Comparison of ENCODE assay signal across 33 cellular contexts in the genomic region with DNA sequence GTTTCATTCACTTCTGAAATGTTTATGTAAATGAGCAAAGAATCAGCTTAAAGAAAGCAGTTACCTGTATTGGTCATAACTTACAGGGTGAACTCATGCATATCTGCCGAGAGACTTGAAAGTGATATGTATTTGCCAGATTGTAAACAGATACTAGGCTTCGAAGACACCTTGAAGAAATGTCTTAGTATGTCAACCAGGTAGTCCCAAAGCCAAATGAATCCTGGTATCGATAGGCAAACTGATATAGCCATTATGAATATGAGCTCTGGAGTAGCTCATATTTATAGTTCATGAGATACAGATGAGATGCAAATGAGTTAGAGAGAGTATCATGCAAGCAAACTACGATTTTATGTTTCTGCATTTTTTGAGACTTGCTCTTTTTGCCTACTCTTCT. TPM values are rescaled to one million over a fixed set of nuclear protein-coding genes. Genes with fewer than 3 reads are reported as not detected.
"Had no signal": no experiment of that assay in that cellular context is flagged by ENCODE, and none has a peak within 500 bp of the region (broad histone marks: within the 10 kb centered on the region; RNA-seq: fewer than 3 reads in every experiment).

No MANE protein-coding gene starts in this region.

- H3K36me3 Mint-ChIP-seq: naive B cell; natural killer cell; stimulated activated naive B cell treated with anti-CD40 and anti-IgM and Interleukin-4, amounts not matched to agents 10 μg/mL and 1 μg/mL and 100 μg/mL, for 72 hours had no signal

- ATAC-seq: left colon; left lung; lower lobe of right lung; natural killer cell; right cardiac atrium; sciatic nerve; stimulated activated naive B cell treated with anti-CD40 and anti-IgM and Interleukin-4, amounts not matched to agents 10 μg/mL and 1 μg/mL and 100 μg/mL, for 72 hours; stimulated activated naive CD8-positive, alpha-beta T cell treated with anti-CD3 and anti-CD28 coated beads, Interleukin-15, Interleukin-2, amounts not matched to agents 100 U/mL and 50 U/mL, for 24 hours; upper lobe of right lung had no signal

- H3K27me3 ChIP-seq: left lung, neural progenitor cell, testis, thyroid gland, upper lobe of right lung had no signal

- H3K36me3 ChIP-seq: left lung, lower lobe of right lung, neural progenitor cell, neutrophil, stomach, thyroid gland, upper lobe of right lung had no signal

- H3K4me1 ChIP-seq: left lung, lower lobe of right lung, neural progenitor cell, stomach, testis, thyroid gland, upper lobe of right lung had no signal

- H3K4me2 ChIP-seq: neural progenitor cell had no signal

- H3K9me3 ChIP-seq: left lung, lower lobe of right lung, neutrophil, stomach, testis, thyroid gland, upper lobe of right lung had no signal

- DNase-seq: hippocampal formation; kidney; left colon; left lung; lower lobe of right lung; mammary epithelial cell; mesendoderm; naive B cell; natural killer cell; nephron progenitor cell; occipital lobe; retina; right cardiac atrium; stimulated activated CD4-positive, alpha-beta T cell treated with anti-CD3 and anti-CD28 coated beads, Interleukin-12 subunit alpha, Interleukin-12 subunit beta, amount 100 ng/mL, for 4 hours; stimulated activated CD4-positive, alpha-beta T cell treated with anti-CD3 and anti-CD28 coated beads, Interleukin-15, amount 100 ng/mL, for 24 hours; stimulated activated CD4-positive, alpha-beta T cell treated with anti-CD3 and anti-CD28 coated beads, Interleukin-2, amount 100 ng/mL, for 24 hours; stimulated activated CD4-positive, alpha-beta T cell treated with anti-CD3 and anti-CD28 coated beads, Interleukin-4, amount 100 ng/mL, for 1 hour; stimulated activated naive B cell treated with anti-CD40 and anti-IgM and Interleukin-4, amounts not matched to agents 10 μg/mL and 1 μg/mL and 100 μg/mL, for 72 hours; stimulated activated naive CD8-positive, alpha-beta T cell treated with anti-CD3 and anti-CD28 coated beads, Interleukin-15, Interleukin-2, amounts not matched to agents 100 U/mL and 50 U/mL, for 24 hours; stomach; testis; thyroid gland; trophoblast cell; upper lobe of right lung had no signal

- H3K9me3 Mint-ChIP-seq: mesothelial cell of epicardium; naive B cell; natural killer cell; nephron progenitor cell; stimulated activated naive B cell treated with anti-CD40 and anti-IgM and Interleukin-4, amounts not matched to agents 10 μg/mL and 1 μg/mL and 100 μg/mL, for 72 hours had no signal

- FAIRE-seq: kidney, urothelium cell line had no signal

- H3K27ac Mint-ChIP-seq: mesothelial cell of epicardium; natural killer cell; nephron progenitor cell; neural progenitor cell; stimulated activated naive B cell treated with anti-CD40 and anti-IgM and Interleukin-4, amounts not matched to agents 10 μg/mL and 1 μg/mL and 100 μg/mL, for 72 hours had no signal

- H3K4me3 ChIP-seq: left lung, lower lobe of right lung, neural progenitor cell, skin epidermis, stomach, testis, thyroid gland, upper lobe of right lung had no signal

- H3K79me2 ChIP-seq: parathyroid adenoma had no signal

- H3K9ac ChIP-seq: neural progenitor cell, parathyroid adenoma had no signal

- H3K27ac ChIP-seq: left lung, lower lobe of right lung, neural progenitor cell, neutrophil, parathyroid adenoma, skin epidermis, stomach, testis, thyroid gland, upper lobe of right lung had no signal

- H2AFZ ChIP-seq: neural progenitor cell, parathyroid adenoma had no signal

- H3K4me3 Mint-ChIP-seq: mesothelial cell of epicardium; naive B cell; natural killer cell; nephron progenitor cell; neural progenitor cell; stimulated activated naive B cell treated with anti-CD40 and anti-IgM and Interleukin-4, amounts not matched to agents 10 μg/mL and 1 μg/mL and 100 μg/mL, for 72 hours had no signal

- H3K4me1 Mint-ChIP-seq: mesothelial cell of epicardium; naive B cell; natural killer cell; nephron progenitor cell; neural progenitor cell; stimulated activated naive B cell treated with anti-CD40 and anti-IgM and Interleukin-4, amounts not matched to agents 10 μg/mL and 1 μg/mL and 100 μg/mL, for 72 hours had no signal

RNA-seq across cellular contexts. Expression of gene RNF182, which starts 55.8 kb away (rescaled TPM):
- total RNA-seq: mononuclear cell, natural killer cell had no signal
- polyA plus RNA-seq: liver had no signal
